9 cellular contexts compared by ENCODE assay signal in genomic region chr13:27353166-27353583, GRCh38.
DNase-seq lines count a peak whose midpoint lies in the region; ATAC-seq and TF ChIP-seq lines count a peak whose summit lies in the region.
"Had no signal": no experiment of that assay in that cellular context is flagged by ENCODE, and none has a peak within 500 bp of the region (broad histone marks: within the 10 kb centered on the region; RNA-seq: fewer than 3 reads in every experiment).

No MANE protein-coding gene starts in this region.

- H3K9me3 ChIP-seq in CD8-positive, alpha-beta memory T cell (ENCODE audit: low read length): no peaks in the 10 kb centered on the region
- H3K9me3 ChIP-seq in mucosa of descending colon: no peaks in the 10 kb centered on the region

- TF ChIP-seq CTCF in mucosa of descending colon (IDR thresholded peaks at IDR 0.05) (no peak), MCF 10A (IDR thresholded peaks at IDR 0.05; ENCODE audit: unreplicated experiment) (no peak)

- H3K4me1 ChIP-seq in CD8-positive, alpha-beta memory T cell (ENCODE audit: insufficient read depth, low read length): no peaks in the 10 kb centered on the region
- H3K4me1 ChIP-seq in mucosa of descending colon (ENCODE audit: low read depth): no peaks in the 10 kb centered on the region

- peaks cover 0 to 2% (median 0%) of the 10 kb centered on the region in 5 donors for H3K9me3 Mint-ChIP-seq in CD8-positive, alpha-beta memory T cell
- H3K9me3 Mint-ChIP-seq in activated CD4-positive, alpha-beta memory T cell treated with anti-CD3 and anti-CD28 coated beads, Interleukin-2, amount 10 ng/mL, durations not matched to agents 7 days and 5 days: peaks cover 5% of the 10 kb centered on the region
- peaks cover 7% of the 10 kb centered on the region for H3K9me3 Mint-ChIP-seq in MCF 10A (ENCODE audit: unreplicated experiment)

- no peaks in the 10 kb centered on the region for H3K27me3 ChIP-seq in CD8-positive, alpha-beta memory T cell (ENCODE audit: insufficient read depth, low read length, poor library complexity, severe bottlenecking)

- DNase-seq in CD8-positive, alpha-beta memory T cell: no peak
- DNase-seq in activated CD4-positive, alpha-beta memory T cell treated with anti-CD3 and anti-CD28 coated beads, Interleukin-2, amount 10 ng/mL, durations not matched to agents 7 days and 5 days: peak; percentile 56
- DNase-seq in mucosa of descending colon (peak in 1 of 3 donors; percentile 17), NCI-H1417 treated with DMSO at 0.1 percent for 48 hours (lab: John Stamatoyannopoulos, UW) (no peak), MCF 10A (ENCODE audit: unreplicated experiment) (no peak), NCI-H2171 (lab: John Stamatoyannopoulos, UW) (no peak)

- BruUV-seq in MCF 10A (replicated peaks; lab: Mats Ljungman, UMichigan): no TSS peak

- H3K4me1 Mint-ChIP-seq in CD8-positive, alpha-beta memory T cell: peaks cover 5 to 13% (median 13%) of the 10 kb centered on the region in 3 donors
- peaks cover 19% of the 10 kb centered on the region for H3K4me1 Mint-ChIP-seq in activated CD4-positive, alpha-beta memory T cell treated with anti-CD3 and anti-CD28 coated beads, Interleukin-2, amount 10 ng/mL, durations not matched to agents 7 days and 5 days
- H3K4me1 Mint-ChIP-seq in MCF 10A (ENCODE audit: insufficient read depth, unreplicated experiment): no peaks in the 10 kb centered on the region

- no peaks in the 10 kb centered on the region for H3K36me3 ChIP-seq in CD8-positive, alpha-beta memory T cell (ENCODE audit: insufficient read depth, low read length)
- no peaks in the 10 kb centered on the region for H3K36me3 ChIP-seq in mucosa of descending colon (ENCODE audit: low read depth)

- H3K27ac ChIP-seq in CD8-positive, alpha-beta memory T cell (ENCODE audit: low read depth, low read length): no peak overlapping the region
- H3K27ac ChIP-seq: HL-60 had no signal

- peak overlapping the region in 2 of 8 donors; percentile 19 to 71 for H3K27ac Mint-ChIP-seq in CD8-positive, alpha-beta memory T cell
- H3K27ac Mint-ChIP-seq in activated CD4-positive, alpha-beta memory T cell treated with anti-CD3 and anti-CD28 coated beads, Interleukin-2, amount 10 ng/mL, durations not matched to agents 7 days and 5 days: peak overlapping the region; percentile 76
- no peak overlapping the region for H3K27ac Mint-ChIP-seq in MCF 10A (ENCODE audit: low read depth, unreplicated experiment)

- CTCF ChIA-PET in CD8-positive, alpha-beta memory T cell (lab: Charles Lee): interaction anchor here (1.2 to 1.6 kb wide), 2 partner anchors 9 to 368 kb away, joined by 4 to 6 read pairs; no protein-coding TSS in a partner anchor
- CTCF ChIA-PET in activated CD4-positive, alpha-beta memory T cell treated with anti-CD3 and anti-CD28 coated beads, Interleukin-2, amount 10 ng/mL, durations not matched to agents 7 days and 5 days (lab: Charles Lee): interaction anchor here (0.7 to 3.1 kb wide), 9 partner anchors 9 to 477 kb away, joined by 3 to 28 read pairs (median 3); partner anchors contain the start of gene RASL11A
- CTCF ChIA-PET in MCF 10A (lab: Yijun Ruan, JAX): interaction anchor here (1.4 to 3.1 kb wide), 3 partner anchors 8 to 630 kb away, joined by 3 to 19 read pairs (median 17); no protein-coding TSS in a partner anchor

- peak; percentile 97 for ATAC-seq in GM19328 (IDR thresholded peaks at IDR 0.05; ENCODE audit: unreplicated experiment)
- ATAC-seq in HG03159 (IDR thresholded peaks at IDR 0.05; ENCODE audit: unreplicated experiment): peak; percentile 95
- peak; percentile 86 for ATAC-seq in mucosa of descending colon

- H3K4me3 Mint-ChIP-seq in CD8-positive, alpha-beta memory T cell: peak overlapping the region in 6 of 7 donors; percentile 39 to 82 (median 66)
- H3K4me3 Mint-ChIP-seq in activated CD4-positive, alpha-beta memory T cell treated with anti-CD3 and anti-CD28 coated beads, Interleukin-2, amount 10 ng/mL, durations not matched to agents 7 days and 5 days: peak overlapping the region; percentile 40
- no peak overlapping the region for H3K4me3 Mint-ChIP-seq in MCF 10A (ENCODE audit: unreplicated experiment)

- H3K27me3 Mint-ChIP-seq in CD8-positive, alpha-beta memory T cell: peaks cover 11 to 20% of the 10 kb centered on the region in 2 donors
- H3K27me3 Mint-ChIP-seq in activated CD4-positive, alpha-beta memory T cell treated with anti-CD3 and anti-CD28 coated beads, Interleukin-2, amount 10 ng/mL, durations not matched to agents 7 days and 5 days: peaks cover 14% of the 10 kb centered on the region
- H3K27me3 Mint-ChIP-seq in MCF 10A (ENCODE audit: insufficient read depth, unreplicated experiment): peaks cover 6% of the 10 kb centered on the region

- peaks cover 0 to 3% (median 0%) of the 10 kb centered on the region in 3 donors for H3K36me3 Mint-ChIP-seq in CD8-positive, alpha-beta memory T cell
- H3K36me3 Mint-ChIP-seq in activated CD4-positive, alpha-beta memory T cell treated with anti-CD3 and anti-CD28 coated beads, Interleukin-2, amount 10 ng/mL, durations not matched to agents 7 days and 5 days (ENCODE audit: low read depth): no peaks in the 10 kb centered on the region
- no peaks in the 10 kb centered on the region for H3K36me3 Mint-ChIP-seq in MCF 10A (ENCODE audit: insufficient read depth, unreplicated experiment)

- intact Hi-C loops in mucosa of descending colon (cut with DNase I, micrococcal nuclease) (loop anchor here (10.0 kb wide), 2 partner anchors 78 to 368 kb away; partner anchors contain the start of gene RASL11A (in 1 of the 2)), MCF 10A (cut with micrococcal nuclease) (loop anchor here (10.0 kb wide), 1 partner anchor 148 kb away; no protein-coding TSS in a partner anchor)

- H3K4me3 ChIP-seq in CD8-positive, alpha-beta memory T cell (ENCODE audit: low read length): no peak overlapping the region
- no peak overlapping the region for H3K4me3 ChIP-seq in mucosa of descending colon

- POLR2A ChIA-PET in CD8-positive, alpha-beta memory T cell (lab: Charles Lee): no interaction called here
- POLR2A ChIA-PET in activated CD4-positive, alpha-beta memory T cell treated with anti-CD3 and anti-CD28 coated beads, Interleukin-2, amount 10 ng/mL, durations not matched to agents 7 days and 5 days (lab: Charles Lee): interaction anchor here (0.7 to 1.4 kb wide), 9 partner anchors 9 to 370 kb away, joined by 3 to 5 read pairs (median 3); partner anchors contain the start of genes GTF3A and RPL21
- POLR2A ChIA-PET in MCF 10A (lab: Yijun Ruan, JAX): interaction anchor here (1.6 kb wide), 1 partner anchor 12 kb away, joined by 5 read pairs; no protein-coding TSS in a partner anchor
